In the genomic region with DNA sequence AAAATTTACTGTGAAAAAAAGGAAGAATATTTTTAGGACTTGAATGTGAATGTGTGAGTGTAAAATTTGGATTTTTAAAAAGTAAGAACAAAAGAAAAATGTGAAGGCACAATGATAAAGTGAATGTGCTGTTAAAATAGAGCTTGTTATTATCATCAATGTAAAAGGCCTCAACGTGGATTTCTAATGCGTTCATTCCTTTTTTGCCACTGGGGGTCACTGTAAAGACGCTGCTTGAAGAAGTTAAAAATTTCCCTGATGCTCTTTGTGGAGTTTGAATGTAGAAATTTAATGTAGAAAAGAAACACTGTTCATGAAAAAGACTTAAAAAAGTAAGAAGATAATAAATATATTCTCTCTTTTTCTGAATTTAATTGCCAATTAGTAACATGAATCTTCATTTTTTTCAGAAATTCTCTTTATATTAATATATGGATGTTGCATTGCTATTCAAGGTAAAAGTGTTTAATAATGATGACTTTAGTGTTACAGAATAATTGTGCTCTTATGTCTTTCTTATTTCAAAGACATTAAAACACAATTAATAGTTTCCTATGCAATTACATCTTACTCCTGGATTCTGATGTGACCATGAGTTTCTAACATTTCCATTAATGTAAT, we compare ENCODE assay signal across 8 cellular contexts.
DNase-seq lines count a peak whose midpoint lies in the region; ATAC-seq and TF ChIP-seq lines count a peak whose summit lies in the region.

No MANE protein-coding gene starts in this region.

- no peak overlapping the region for H3K27ac Mint-ChIP-seq in T-helper 17 cell

- no peak overlapping the region for H2AFZ ChIP-seq in KMS-11 (ENCODE audit: low read depth)

- H4K20me1 ChIP-seq in KMS-11 (ENCODE audit: insufficient read depth), result no peaks in the 10 kb centered on the region

- H3K4me1 ChIP-seq in KMS-11 (ENCODE audit: low read depth, poor library complexity, severe bottlenecking), result no peaks in the 10 kb centered on the region

- no peak overlapping the region for H3K4me3 Mint-ChIP-seq in T-helper 17 cell

- H3K27me3 ChIP-seq in KMS-11 (ENCODE audit: insufficient read depth, low read depth), result no peaks in the 10 kb centered on the region

- no peak overlapping the region for H3K27ac ChIP-seq in KMS-11

- H3K27me3 Mint-ChIP-seq in T-helper 17 cell, result no peaks in the 10 kb centered on the region

- H3K79me2 ChIP-seq in KMS-11 (ENCODE audit: insufficient read depth, low read depth), result no peaks in the 10 kb centered on the region

- H3K9me3 ChIP-seq in T-helper 17 cell (ENCODE audit: control insufficient read depth, low read length, poor library complexity, severe bottlenecking), result no peaks in the 10 kb centered on the region

- peak; percentile 19 for DNase-seq in stimulated activated CD4-positive, alpha-beta T cell treated with anti-CD3 and anti-CD28 coated beads, Interleukin-15, amount 100 ng/mL, for 24 hours
- DNase-seq in stimulated activated CD4-positive, alpha-beta T cell treated with anti-CD3 and anti-CD28 coated beads, Interleukin-4, amount 100 ng/mL, for 1 hour, result no peak
- no peak for DNase-seq in T-helper 17 cell
- peak; percentile 85 for DNase-seq in fibroblast of the aortic adventitia (ENCODE audit: low read depth)
- DNase-seq in putamen (ENCODE audit: low spot score), result peak; percentile 69
- no peak for DNase-seq in HuH-7.5 (ENCODE audit: low spot score)

- no peak overlapping the region for H3K4me3 ChIP-seq in KMS-11 (IDR thresholded peaks at IDR 0.05; ENCODE audit: insufficient read depth, low read depth, low read length)
- no peak overlapping the region for H3K4me3 ChIP-seq in fibroblast of the aortic adventitia (ENCODE audit: low read depth, low read length)

- H3K4me2 ChIP-seq in KMS-11, result no peak overlapping the region

- H3K36me3 Mint-ChIP-seq in T-helper 17 cell (ENCODE audit: low read depth), result no peaks in the 10 kb centered on the region

- H3K36me3 ChIP-seq in KMS-11 (ENCODE audit: insufficient read depth), result no peaks in the 10 kb centered on the region

- TF ChIP-seq CTCF in KMS-11 (conservative IDR thresholded peaks at IDR 0.05; ENCODE audit: low read depth, low read length) (peak; percentile 83), fibroblast of the aortic adventitia (IDR thresholded peaks at IDR 0.05; ENCODE audit: insufficient read depth, low read length) (peak; percentile 85)

- no peak overlapping the region for H3K9ac ChIP-seq in KMS-11

- ATAC-seq in T-helper 17 cell (peak; percentile 54), HG02678 (IDR thresholded peaks at IDR 0.05; ENCODE audit: unreplicated experiment) (no peak)

- peaks cover 11% of the 10 kb centered on the region for H3K4me1 Mint-ChIP-seq in T-helper 17 cell

Comparison
In these comparisons a context has a peak if more than half of its experiments do, and no peak if none do; other contexts are left out.
1. DNase-seq: peak in stimulated activated CD4-positive, alpha-beta T cell treated with anti-CD3 and anti-CD28 coated beads, Interleukin-15, amount 100 ng/mL, for 24 hours (single experiment), fibroblast of the aortic adventitia (single experiment) and putamen (single experiment); none in stimulated activated CD4-positive, alpha-beta T cell treated with anti-CD3 and anti-CD28 coated beads, Interleukin-4, amount 100 ng/mL, for 1 hour (single experiment), T-helper 17 cell (0 of 3) and HuH-7.5 (single experiment).